ENCODE assay signal across 16 cellular contexts in genomic region chr18:50338122-50338521, GRCh38. TPM values are rescaled to one million over a fixed set of nuclear protein-coding genes. Genes with fewer than 3 reads are reported as not detected.
"Had no signal": no experiment of that assay in that cellular context is flagged by ENCODE, and none has a peak within 500 bp of the region (broad histone marks: within the 10 kb centered on the region; RNA-seq: fewer than 3 reads in every experiment).

No MANE protein-coding gene starts in this region.

- H3K9me3 ChIP-seq: ovary, stomach, thoracic aorta had no signal

- H3K36me3 ChIP-seq: ovary, stomach, thoracic aorta had no signal

- H3K27me3 ChIP-seq: ovary, stomach had no signal

- H3K4me3 ChIP-seq: ovary, stomach, thoracic aorta had no signal

- H3K4me1 ChIP-seq: stomach had no signal

- DNase-seq: activated B cell treated with CpG ODN at 0.5 μM for 24 hours; activated CD4-positive, alpha-beta T cell treated with anti-CD3 and anti-CD28 coated beads, Interleukin-2, amount 10 ng/mL, durations not matched to agents 7 days and 5 days; activated effector memory CD4-positive, alpha-beta T cell treated with anti-CD3 and anti-CD28 coated beads, Interleukin-2, amount 50 U/mL, for 16 hours; activated naive CD8-positive, alpha-beta T cell treated with anti-CD3 and anti-CD28 coated beads for 36 hours; activated T-cell treated with anti-CD3 and anti-CD28 coated beads for 4 hours; anterior cingulate cortex; hypothalamus; ovary; stimulated activated CD4-positive, alpha-beta T cell treated with anti-CD3 and anti-CD28 coated beads, Interleukin-4, amount 100 ng/mL, for 1 hour; stimulated activated CD8-positive, alpha-beta memory T cell treated with anti-CD3 and anti-CD28 coated beads, Interleukin-4, amount 100 ng/mL, for 48 hours; stomach had no signal

- ATAC-seq: esophagus mucosa had no signal

- H3K27ac ChIP-seq: ovary, stomach, thoracic aorta had no signal

- FAIRE-seq: endometrium, TTC549, urothelium cell line had no signal

RNA-seq across cellular contexts. Expression of gene SKA1, which starts 36.7 kb away (rescaled TPM):
- total RNA-seq: thoracic aorta had no signal
